Comparison of ENCODE assay signal across 16 cellular contexts in genomic region chr1:18937539-18937938, GRCh38. TPM values are rescaled to one million over a fixed set of nuclear protein-coding genes. Genes with fewer than 3 reads are reported as not detected.
A peak's percentile ranks its signal among the peaks of the same experiment; 100 is the strongest.
DNase-seq lines count a peak whose midpoint lies in the region; ATAC-seq, FAIRE-seq and TF ChIP-seq lines count a peak whose summit lies in the region.
"Had no signal": no experiment of that assay in that cellular context is flagged by ENCODE, and none has a peak within 500 bp of the region (broad histone marks: within the 10 kb centered on the region; RNA-seq: fewer than 3 reads in every experiment).

No MANE protein-coding gene starts in this region.

- dilution Hi-C loops in keratinocyte (cut with MboI; ENCODE audit: extremely low pct_ligation_motif_present, low sequenced_read_pairs), result no loop called here

- H3K4me2 ChIP-seq in BLaER1, result peak overlapping the region; percentile 85; the same call in 1 of the 2 replicates
- peak overlapping the region; percentile 20 for H3K4me2 ChIP-seq in keratinocyte (ENCODE audit: control insufficient read depth, extremely low read depth, insufficient read depth, low read depth, low read length)
- H3K4me2 ChIP-seq: KMS-11 had no signal

- peaks cover 10% of the 10 kb centered on the region for H3K9me1 ChIP-seq in keratinocyte (ENCODE audit: control insufficient read depth, extremely low read depth, insufficient read depth, low read length)

- no peak overlapping the region for H3K4me3 Mint-ChIP-seq in Caco-2 (ENCODE audit: unreplicated experiment)
- H3K4me3 Mint-ChIP-seq in activated T-helper 17 cell treated with anti-CD3 and anti-CD28 coated beads, Interleukin-2, amount 50 U/mL, for 72 hours, result no peak overlapping the region

- H3K36me3 ChIP-seq in BLaER1, result no peaks in the 10 kb centered on the region; the same call in 1 of the 2 replicates
- H3K36me3 ChIP-seq in Caco-2 (ENCODE audit: control insufficient read depth, insufficient read depth, low read length), result no peaks in the 10 kb centered on the region
- H3K36me3 ChIP-seq in keratinocyte (ENCODE audit: control insufficient read depth in 2 of 2, extremely low read depth in 1 of 2, insufficient read depth in 2 of 2, low read length in 2 of 2), result peaks cover 7 to 27% of the 10 kb centered on the region in 2 experiments
- H3K36me3 ChIP-seq in ascending aorta, result no peaks in the 10 kb centered on the region
- H3K36me3 ChIP-seq: BE2C, MG63 had no signal

- no peak for TF ChIP-seq CTCF in Caco-2 (IDR thresholded peaks at IDR 0.05; ENCODE audit: insufficient read depth in 1 of 2, low read depth in 1 of 2, low read length in 1 of 2, severe bottlenecking in 1 of 2, unreplicated experiment in 1 of 2)
- TF ChIP-seq CTCF in keratinocyte (optimal IDR thresholded peaks at IDR 0.05 in 1 of 3, IDR thresholded peaks at IDR 0.05 in 1 of 3, conservative IDR thresholded peaks at IDR 0.05 in 1 of 3; ENCODE audit: extremely low read depth in 1 of 3, insufficient read depth in 2 of 3, low read length in 3 of 3), result no peak
- TF ChIP-seq CTCF in ascending aorta (IDR thresholded peaks at IDR 0.05), result no peak

- H3K9me3 Mint-ChIP-seq in Caco-2 (ENCODE audit: unreplicated experiment), result no peaks in the 10 kb centered on the region
- H3K9me3 Mint-ChIP-seq in activated T-helper 17 cell treated with anti-CD3 and anti-CD28 coated beads, Interleukin-2, amount 50 U/mL, for 72 hours, result no peaks in the 10 kb centered on the region

- H3K27me3 ChIP-seq in BLaER1, result no peaks in the 10 kb centered on the region
- no peaks in the 10 kb centered on the region for H3K27me3 ChIP-seq in Caco-2 (replicated peaks; ENCODE audit: control insufficient read depth, insufficient read depth, low read length)
- H3K27me3 ChIP-seq in keratinocyte (ENCODE audit: control insufficient read depth, extremely low read depth, insufficient read depth, low read length), result no peaks in the 10 kb centered on the region
- H3K27me3 ChIP-seq in ascending aorta, result no peaks in the 10 kb centered on the region
- H3K27me3 ChIP-seq: BE2C, MG63 had no signal

- H2AFZ ChIP-seq in keratinocyte (ENCODE audit: control insufficient read depth, low read length), result no peak overlapping the region

- peaks cover 96% of the 10 kb centered on the region for H3K79me2 ChIP-seq in keratinocyte (ENCODE audit: control insufficient read depth, insufficient read depth, low read length)

- no peak overlapping the region for H3K9ac ChIP-seq in BLaER1
- H3K9ac ChIP-seq in keratinocyte (ENCODE audit: control insufficient read depth, extremely low read depth, insufficient read depth, low read length), result peak overlapping the region; percentile 65
- H3K9ac ChIP-seq: KMS-11 had no signal

- CTCF ChIA-PET in Caco-2 (lab: Charles Lee), result interaction anchor here (0.7 to 1.2 kb wide), 7 partner anchors 12 to 72 kb away, joined by 3 to 4 read pairs (median 3); no protein-coding TSS in a partner anchor

- peaks cover 29% of the 10 kb centered on the region for H3K4me1 Mint-ChIP-seq in Caco-2 (ENCODE audit: low read depth, unreplicated experiment)
- peaks cover 44% of the 10 kb centered on the region for H3K4me1 Mint-ChIP-seq in activated T-helper 17 cell treated with anti-CD3 and anti-CD28 coated beads, Interleukin-2, amount 50 U/mL, for 72 hours

- H4K20me1 ChIP-seq in BLaER1 (peaks cover 94% of the 10 kb centered on the region), keratinocyte (ENCODE audit: control insufficient read depth, extremely low read depth, insufficient read depth, low read length) (peaks cover 2% of the 10 kb centered on the region)

- peaks cover 13% of the 10 kb centered on the region for H3K36me3 Mint-ChIP-seq in Caco-2 (ENCODE audit: insufficient read depth, unreplicated experiment)
- H3K36me3 Mint-ChIP-seq in activated T-helper 17 cell treated with anti-CD3 and anti-CD28 coated beads, Interleukin-2, amount 50 U/mL, for 72 hours (ENCODE audit: low read depth), result peaks cover 5% of the 10 kb centered on the region

- peaks cover 61% of the 10 kb centered on the region for H3K4me1 ChIP-seq in BLaER1
- H3K4me1 ChIP-seq in Caco-2, result peaks cover 39% of the 10 kb centered on the region
- H3K4me1 ChIP-seq in keratinocyte (ENCODE audit: control insufficient read depth, extremely low read depth, insufficient read depth, low read length), result peaks cover 79% of the 10 kb centered on the region
- H3K4me1 ChIP-seq in ascending aorta, result peaks cover 27 to 52% of the 10 kb centered on the region in 2 donors
- H3K4me1 ChIP-seq: BE2C had no signal

- BruUV-seq in Caco-2 (replicated peaks; lab: Mats Ljungman, UMichigan), result no TSS peak

- H3K4me3 ChIP-seq in BLaER1 (no peak overlapping the region), Caco-2 (ENCODE audit: low read depth, low read length) (no peak overlapping the region), keratinocyte (ENCODE audit: control insufficient read depth in 2 of 3, extremely low read depth in 1 of 3, insufficient read depth in 2 of 3, low read depth in 1 of 3, low read length in 3 of 3) (no peak overlapping the region), ascending aorta (no peak overlapping the region)
- H3K4me3 ChIP-seq: MG63 had no signal

- POLR2A ChIA-PET in Caco-2 (lab: Charles Lee), result interaction anchor here (0.7 kb wide), 1 partner anchor 72 kb away, joined by 3 read pairs; no protein-coding TSS in a partner anchor

- intact Hi-C loops in Caco-2 (cut with micrococcal nuclease; ENCODE audit: unreplicated experiment) (no loop called here), ascending aorta (cut with DNase I) (no loop called here), cardiac septum (cut with DNase I) (no loop called here)

- no peak for DNase-seq in Caco-2
- DNase-seq in keratinocyte (ENCODE audit: low read depth, low spot score), result no peak
- DNase-seq in ascending aorta (ENCODE audit: low spot score in 2 of 2), result no peak
- DNase-seq in cardiac septum (ENCODE audit: low spot score), result no peak
- no peak for DNase-seq in UCSD-AML1 (lab: John Stamatoyannopoulos, UW; ENCODE audit: unreplicated experiment)
- DNase-seq: BE2C, GOT3, MG63, NCI-H1105, NCI-H1694 treated with DMSO at 0.1 percent for 48 hours, NCI-H345, SIG-M5 had no signal

- peak overlapping the region; percentile 67 for H3K27ac Mint-ChIP-seq in Caco-2 (ENCODE audit: unreplicated experiment)
- H3K27ac Mint-ChIP-seq in activated T-helper 17 cell treated with anti-CD3 and anti-CD28 coated beads, Interleukin-2, amount 50 U/mL, for 72 hours, result peak overlapping the region; percentile 33

- 0 out of 2 replicates have a peak overlapping the region, but pooled peaks have one; percentile 0 for H3K27ac ChIP-seq in BLaER1
- H3K27ac ChIP-seq in keratinocyte (ENCODE audit: control insufficient read depth, insufficient read depth, low read length), result peak overlapping the region; percentile 93
- H3K27ac ChIP-seq in ascending aorta, result no peak overlapping the region
- H3K27ac ChIP-seq: KMS-11 had no signal

- peak; percentile 63 for ATAC-seq in activated T-helper 17 cell treated with anti-CD3 and anti-CD28 coated beads, Interleukin-2, amount 50 U/mL, for 72 hours (replicated peaks)
- no peak for ATAC-seq in HG03045 (IDR thresholded peaks at IDR 0.05; ENCODE audit: unreplicated experiment)

- H3K9me3 ChIP-seq in BLaER1, result no peaks in the 10 kb centered on the region
- H3K9me3 ChIP-seq in Caco-2, result no peaks in the 10 kb centered on the region
- H3K9me3 ChIP-seq in keratinocyte (ENCODE audit: control insufficient read depth, low read depth, low read length), result no peaks in the 10 kb centered on the region
- H3K9me3 ChIP-seq in ascending aorta, result no peaks in the 10 kb centered on the region
- H3K9me3 ChIP-seq: BE2C, MG63 had no signal

- no peaks in the 10 kb centered on the region for H3K27me3 Mint-ChIP-seq in Caco-2 (ENCODE audit: insufficient read depth, unreplicated experiment)
- no peaks in the 10 kb centered on the region for H3K27me3 Mint-ChIP-seq in activated T-helper 17 cell treated with anti-CD3 and anti-CD28 coated beads, Interleukin-2, amount 50 U/mL, for 72 hours

- no peak for FAIRE-seq in keratinocyte (lab: Jason Lieb, UNC)

RNA-seq across cellular contexts. Expression of gene IFFO2, which starts 18.9 kb away (rescaled TPM):
- 18.7 and 23.7 TPM in 2 replicates for total RNA-seq in Caco-2 (2022)
- 10 to 100 TPM; 17.0 to 38.2 TPM for total RNA-seq in activated T-helper 17 cell treated with anti-CD3 and anti-CD28 coated beads, Interleukin-2, amount 50 U/mL, for 72 hours
- polyA plus RNA-seq in keratinocyte, result 55.0 to 61.5 TPM (median 57.9 TPM) in 3 replicates
- polyA plus RNA-seq in keratinocyte (2011; ENCODE audit: low read depth), result 124 TPM
- 43.0 and 79.6 TPM in 2 replicates for polyA plus RNA-seq in keratinocyte (2011; cell fraction: cytosol; rRNA removed)
- 145 and 193 TPM in 2 replicates for polyA plus RNA-seq in keratinocyte (2011; cell fraction: nucleus; rRNA removed)
- polyA plus RNA-seq in keratinocyte (2012; ENCODE audit: low replicate concordance), result 72.9 and 75.0 TPM in 2 replicates
- 106 to 194 TPM (median 118 TPM) in 3 replicates for polyA minus RNA-seq in keratinocyte
- 127 TPM for polyA minus RNA-seq in keratinocyte (2011; cell fraction: cytosol; rRNA and poly(A)+ RNA removed)
- polyA minus RNA-seq in keratinocyte (2011; cell fraction: nucleus; rRNA and poly(A)+ RNA removed), result 82.3 and 144 TPM in 2 replicates
- 131 TPM for total RNA-seq in ascending aorta
- 4.6 TPM for total RNA-seq in cardiac septum

RNA-seq across cellular contexts. Expression of gene ALDH4A1, which starts 35.2 kb away (rescaled TPM):
- total RNA-seq in Caco-2 (2022) (15.3 and 18.0 TPM in 2 replicates), ascending aorta (16.6 TPM), cardiac septum (50.3 TPM)
- total RNA-seq in activated T-helper 17 cell treated with anti-CD3 and anti-CD28 coated beads, Interleukin-2, amount 50 U/mL, for 72 hours, result 1 to 10 TPM; 3.5 to 4.8 TPM
- polyA plus RNA-seq in keratinocyte, result 38.7 to 91.9 TPM (median 52.7 TPM) in 3 replicates
- polyA plus RNA-seq in keratinocyte (2011; ENCODE audit: low read depth), result 23.4 TPM
- polyA plus RNA-seq in keratinocyte (2011; cell fraction: cytosol; rRNA removed), result 32.0 and 62.6 TPM in 2 replicates
- 62.5 and 83.1 TPM in 2 replicates for polyA plus RNA-seq in keratinocyte (2011; cell fraction: nucleus; rRNA removed)
- polyA plus RNA-seq in keratinocyte (2012; ENCODE audit: low replicate concordance), result 44.0 and 48.3 TPM in 2 replicates
- polyA minus RNA-seq in keratinocyte, result 48.6 to 89.0 TPM (median 74.9 TPM) in 3 replicates
- 91.9 TPM for polyA minus RNA-seq in keratinocyte (2011; cell fraction: cytosol; rRNA and poly(A)+ RNA removed)
- 65.3 and 76.2 TPM in 2 replicates for polyA minus RNA-seq in keratinocyte (2011; cell fraction: nucleus; rRNA and poly(A)+ RNA removed)

Comparison
In these comparisons a context has a peak if more than half of its experiments do, and no peak if none do; other contexts are left out.
1. H3K27ac ChIP-seq: peak in BLaER1 (single experiment) and keratinocyte (single experiment); none in ascending aorta (0 of 2).